In genomic region chr7:433558-433957, GRCh38 we compare ENCODE assay signal across 31 cellular contexts.
"Had no signal": no experiment of that assay in that cellular context is flagged by ENCODE, and none has a peak within 500 bp of the region (broad histone marks: within the 10 kb centered on the region; RNA-seq: fewer than 3 reads in every experiment).

No MANE protein-coding gene starts in this region.

- H3K4me3 Mint-ChIP-seq: dendritic cell treated with granulocyte-macrophage colony-stimulating factor and Interleukin-4, amounts not matched to agents 40 ng/mL and 50 ng/mL, for 4 days; endodermal cell; memory B cell; natural killer cell had no signal

- H3K27me3 Mint-ChIP-seq: progenitor cell of endocrine pancreas had no signal

- H3K27me3 ChIP-seq: colonic mucosa, gastroesophageal sphincter, pancreas, thyroid gland, upper lobe of left lung had no signal

- H3K9me3 Mint-ChIP-seq: dendritic cell treated with granulocyte-macrophage colony-stimulating factor and Interleukin-4, amounts not matched to agents 40 ng/mL and 50 ng/mL, for 4 days; endodermal cell; memory B cell; natural killer cell had no signal

- H3K36me3 ChIP-seq: colonic mucosa, gastroesophageal sphincter, heart right ventricle, left ventricle myocardium inferior, neutrophil, pancreas, stomach, thyroid gland, upper lobe of left lung had no signal

- H3K27ac ChIP-seq: colonic mucosa, epithelial cell of prostate, gastroesophageal sphincter, heart right ventricle, left ventricle myocardium inferior, neutrophil, pancreas, stomach, thyroid gland, upper lobe of left lung had no signal

- ATAC-seq: esophagus mucosa, gastroesophageal sphincter, heart right ventricle, left colon, natural killer cell, pancreas, sciatic nerve had no signal

- H3K4me2 ChIP-seq: smooth muscle cell had no signal

- H3K9me3 ChIP-seq: colonic mucosa, gastroesophageal sphincter, heart right ventricle, left ventricle myocardium inferior, neutrophil, pancreas, stomach, thyroid gland, upper lobe of left lung had no signal

- H3K27ac Mint-ChIP-seq: dendritic cell treated with granulocyte-macrophage colony-stimulating factor and Interleukin-4, amounts not matched to agents 40 ng/mL and 50 ng/mL, for 4 days; endodermal cell; memory B cell; natural killer cell; progenitor cell of endocrine pancreas had no signal

- H3K4me1 ChIP-seq: colonic mucosa, pancreas, thyroid gland had no signal

- H3K36me3 Mint-ChIP-seq: memory B cell, natural killer cell had no signal

- H3K4me3 ChIP-seq: colonic mucosa, gastroesophageal sphincter, heart right ventricle, left ventricle myocardium inferior, lung, pancreas, smooth muscle cell, stomach, thyroid gland, upper lobe of left lung had no signal

- DNase-seq: colonic mucosa; effector CD8-positive, alpha-beta T cell; endodermal cell; foreskin fibroblast; glutamatergic neuron; hippocampal formation; left colon; left ventricle myocardium inferior; natural killer cell; stimulated activated CD4-positive, alpha-beta T cell treated with anti-CD3 and anti-CD28 coated beads, Interleukin-12 subunit alpha, Interleukin-12 subunit beta, amount 100 ng/mL, for 4 hours; stimulated activated CD4-positive, alpha-beta T cell treated with anti-CD3 and anti-CD28 coated beads, Interleukin-1b, Interleukin-23, amount 100 ng/mL, for 48 hours; stimulated activated CD4-positive, alpha-beta T cell treated with anti-CD3 and anti-CD28 coated beads, Interleukin-4, amount 100 ng/mL, for 1 hour; stimulated activated CD8-positive, alpha-beta memory T cell treated with anti-CD3 and anti-CD28 coated beads, Interleukin-4, amount 100 ng/mL, for 48 hours; stimulated activated naive CD4-positive, alpha-beta T cell treated with Interleukin-2 at 50 U/mL for 16 hours; stomach; thyroid gland had no signal

- FAIRE-seq: islet of Langerhans, pancreas, urothelium cell line had no signal

- H3K4me1 Mint-ChIP-seq: memory B cell had no signal
